Comparison of ENCODE assay signal across 24 cellular contexts in genomic region chr1:196481616-196482015, GRCh38.
DNase-seq lines count a peak whose midpoint lies in the region; ATAC-seq, FAIRE-seq and TF ChIP-seq lines count a peak whose summit lies in the region.
"Had no signal": no experiment of that assay in that cellular context is flagged by ENCODE, and none has a peak within 500 bp of the region (broad histone marks: within the 10 kb centered on the region; RNA-seq: fewer than 3 reads in every experiment).

No MANE protein-coding gene starts in this region.

- H3K4me3 ChIP-seq in bronchial epithelial cell (ENCODE audit: low read depth, low read length) = no peak overlapping the region
- H3K4me3 ChIP-seq: HAP-1, PC-9 had no signal

- H3K27me3 Mint-ChIP-seq in nephron progenitor cell (ENCODE audit: low read depth, poor library complexity) = no peaks in the 10 kb centered on the region
- H3K27me3 Mint-ChIP-seq: CD4-positive, alpha-beta memory T cell; IgD-negative memory B cell had no signal

- TF ChIP-seq CTCF in bronchial epithelial cell (IDR thresholded peaks at IDR 0.05; ENCODE audit: insufficient read depth, low read length, severe bottlenecking) (no peak), nephron progenitor cell (IDR thresholded peaks at IDR 0.05) (no peak)

- peak; percentile 59 for DNase-seq in ELR (ENCODE audit: low read depth)
- peak; percentile 13 for DNase-seq in HT-29 (ENCODE audit: low spot score)
- peak; percentile 62 for DNase-seq in bronchial epithelial cell (ENCODE audit: low read depth)
- no peak for DNase-seq in nephron progenitor cell
- DNase-seq in NCI-H2029 (lab: John Stamatoyannopoulos, UW) = no peak
- no peak for DNase-seq in cerebellar cortex (ENCODE audit: low spot score)
- DNase-seq: C1 segment of cervical spinal cord; CD4-positive, alpha-beta memory T cell; DMS79 treated with DMSO at 0.1 percent for 48 hours; GOT3; NCI-H1092; NCI-H1417 treated with DMSO at 0.1 percent for 48 hours; NCI-H1694 treated with DMSO at 0.1 percent for 48 hours; NCI-H2081 treated with DMSO at 0.1 percent for 48 hours; NCI-H526; NCI-H82; NK-92 treated with Interleukin-12 subunit alpha and Interleukin-12 subunit beta, amount 100 ng/mL, for 24 hours; PC-9; Right ventricle myocardium superior had no signal

- H3K27me3 ChIP-seq in bronchial epithelial cell (ENCODE audit: control insufficient read depth, insufficient read depth, low read length) = no peaks in the 10 kb centered on the region

- no peak for FAIRE-seq in bronchial epithelial cell (lab: Jason Lieb, UNC)
- FAIRE-seq: GM18507 had no signal

- ATAC-seq in GM21515 (IDR thresholded peaks at IDR 0.05; ENCODE audit: unreplicated experiment) = no peak
- no peak for ATAC-seq in GM19455 (IDR thresholded peaks at IDR 0.05; ENCODE audit: unreplicated experiment)

- peaks cover 21% of the 10 kb centered on the region for H3K36me3 Mint-ChIP-seq in nephron progenitor cell (ENCODE audit: low read depth)
- H3K36me3 Mint-ChIP-seq: CD4-positive, alpha-beta memory T cell; IgD-negative memory B cell had no signal

- no peaks in the 10 kb centered on the region for H3K36me3 ChIP-seq in bronchial epithelial cell (ENCODE audit: control insufficient read depth, insufficient read depth, low read length)
- H3K36me3 ChIP-seq: HAP-1 had no signal

- H3K4me1 Mint-ChIP-seq in nephron progenitor cell = no peaks in the 10 kb centered on the region
- H3K4me1 Mint-ChIP-seq: CD4-positive, alpha-beta memory T cell; IgD-negative memory B cell had no signal

- H3K27ac Mint-ChIP-seq in nephron progenitor cell = peak overlapping the region; percentile 36
- H3K27ac Mint-ChIP-seq: CD4-positive, alpha-beta memory T cell; IgD-negative memory B cell had no signal

- H3K9me3 Mint-ChIP-seq in nephron progenitor cell = no peaks in the 10 kb centered on the region

- H3K4me3 Mint-ChIP-seq in nephron progenitor cell = no peak overlapping the region
- H3K4me3 Mint-ChIP-seq: CD4-positive, alpha-beta memory T cell; IgD-negative memory B cell had no signal

Comparison
In these comparisons a context has a peak if more than half of its experiments do, and no peak if none do; other contexts are left out.
1. DNase-seq: peak in ELR (single experiment), HT-29 (single experiment) and bronchial epithelial cell (single experiment); none in nephron progenitor cell (single experiment), NCI-H2029 (single experiment) and cerebellar cortex (single experiment).